ENCODE assay signal across 1 cellular context in the genomic region with DNA sequence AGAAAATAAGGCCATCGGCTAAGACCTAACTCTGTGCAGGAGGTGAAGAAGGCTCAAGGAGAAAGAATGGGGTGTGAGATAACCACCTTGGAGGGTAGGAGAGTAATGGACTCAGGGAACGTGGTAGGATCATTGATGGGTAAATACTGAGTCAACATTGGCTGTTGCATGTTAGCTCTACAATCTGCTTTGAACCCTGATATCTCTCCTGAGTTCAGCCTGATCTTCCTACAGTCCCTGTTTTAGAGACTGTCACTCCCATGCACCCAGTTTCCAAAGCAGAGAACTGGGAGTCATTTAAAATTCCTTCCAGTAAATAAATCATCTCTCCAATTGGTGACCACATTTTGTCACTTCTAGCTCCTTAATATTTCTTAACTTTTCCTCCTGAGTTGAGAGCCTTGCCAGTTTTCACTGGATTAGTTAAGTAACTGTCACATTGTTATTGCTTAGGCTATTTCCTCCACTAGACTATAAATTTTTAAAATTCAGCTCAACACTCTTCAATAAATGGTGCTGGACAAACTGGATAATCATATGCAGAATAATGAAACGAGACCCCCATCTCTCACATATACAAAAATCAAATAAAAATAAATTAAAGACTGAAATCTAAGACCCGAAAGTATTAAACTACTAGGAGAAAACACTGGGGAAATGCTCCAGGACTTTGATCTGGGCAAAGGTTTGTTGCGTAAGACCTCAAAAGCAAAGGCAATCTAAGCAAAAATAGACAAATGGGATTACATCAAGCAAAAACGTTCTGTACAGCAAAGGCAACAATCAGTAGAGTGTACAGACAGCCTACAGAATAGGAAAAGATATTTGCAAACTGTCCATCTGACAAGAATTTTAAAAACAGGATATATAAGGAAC.
TF ChIP-seq lines count a peak whose summit lies in the region.

No MANE protein-coding gene starts in this region.

TF ChIP-seq in liver, 16 proteins besides CTCF, POLR2A, EP300 and RAD21 (continued from another document):
- TF ChIP-seq TAF1 (conservative IDR thresholded peaks at IDR 0.05) (no peak), HNF4G (IDR thresholded peaks at IDR 0.05) (peak; percentile 94), YY1 (IDR thresholded peaks at IDR 0.05) (peak; percentile 62), NR2F2 (IDR thresholded peaks at IDR 0.05) (no peak), EGR1 (IDR thresholded peaks at IDR 0.05; ENCODE audit: low read depth in 2 of 2) (no peak)
- TF ChIP-seq, protein P1, sequence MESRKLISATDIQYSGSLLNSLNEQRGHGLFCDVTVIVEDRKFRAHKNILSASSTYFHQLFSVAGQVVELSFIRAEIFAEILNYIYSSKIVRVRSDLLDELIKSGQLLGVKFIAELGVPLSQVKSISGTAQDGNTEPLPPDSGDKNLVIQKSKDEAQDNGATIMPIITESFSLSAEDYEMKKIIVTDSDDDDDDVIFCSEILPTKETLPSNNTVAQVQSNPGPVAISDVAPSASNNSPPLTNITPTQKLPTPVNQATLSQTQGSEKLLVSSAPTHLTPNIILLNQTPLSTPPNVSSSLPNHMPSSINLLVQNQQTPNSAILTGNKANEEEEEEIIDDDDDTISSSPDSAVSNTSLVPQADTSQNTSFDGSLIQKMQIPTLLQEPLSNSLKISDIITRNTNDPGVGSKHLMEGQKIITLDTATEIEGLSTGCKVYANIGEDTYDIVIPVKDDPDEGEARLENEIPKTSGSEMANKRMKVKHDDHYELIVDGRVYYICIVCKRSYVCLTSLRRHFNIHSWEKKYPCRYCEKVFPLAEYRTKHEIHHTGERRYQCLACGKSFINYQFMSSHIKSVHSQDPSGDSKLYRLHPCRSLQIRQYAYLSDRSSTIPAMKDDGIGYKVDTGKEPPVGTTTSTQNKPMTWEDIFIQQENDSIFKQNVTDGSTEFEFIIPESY (IDR thresholded peaks at IDR 0.05), result peak; percentile 57
- TF ChIP-seq, protein P2, sequence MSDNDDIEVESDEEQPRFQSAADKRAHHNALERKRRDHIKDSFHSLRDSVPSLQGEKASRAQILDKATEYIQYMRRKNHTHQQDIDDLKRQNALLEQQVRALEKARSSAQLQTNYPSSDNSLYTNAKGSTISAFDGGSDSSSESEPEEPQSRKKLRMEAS (IDR thresholded peaks at IDR 0.05), result peak; percentile 26
